In genomic region chr5:160008877-160009590, GRCh38 we compare ENCODE assay signal across 8 cellular contexts. TPM values are rescaled to one million over a fixed set of nuclear protein-coding genes. Genes with fewer than 3 reads are reported as not detected.
DNase-seq lines count a peak whose midpoint lies in the region; ATAC-seq, FAIRE-seq and TF ChIP-seq lines count a peak whose summit lies in the region.

Gene TTC1 (plus strand): TSS chr5:160009139. CDS start chr5:160010529, 1,390 bp downstream.

- H3K9me3 Mint-ChIP-seq in T-cell, result no peaks in the 10 kb centered on the region
- no peaks in the 10 kb centered on the region for H3K9me3 Mint-ChIP-seq in type B pancreatic cell

- peak; percentile 74 for DNase-seq in GM12892 (ENCODE audit: insufficient read length)
- DNase-seq in NCI-H1436 treated with DMSO at 0.1 percent for 48 hours (lab: John Stamatoyannopoulos, UW), result peak; percentile 91
- peak; percentile 80 to 98 (median 92) for DNase-seq in T-cell
- peak; percentile 100 for DNase-seq in amniotic epithelial cell (ENCODE audit: low read depth)
- peak; percentile 90 to 98 (median 96) for DNase-seq in heart left ventricle
- peak; percentile 100 for DNase-seq in pons (ENCODE audit: low spot score)
- peak; percentile 90 for DNase-seq in type B pancreatic cell (ENCODE audit: extremely low spot score, unreplicated experiment)

- CTCF ChIA-PET in T-cell (lab: Charles Lee), result interaction anchor here (0.5 to 3.8 kb wide), 8 partner anchors 12 to 726 kb away, joined by 3 to 38 read pairs (median 4); partner anchors contain the start of gene PWWP2A (in 1 of the 2)

- H3K36me3 Mint-ChIP-seq in T-cell (peaks cover 15% of the 10 kb centered on the region), type B pancreatic cell (peaks cover 4% of the 10 kb centered on the region)

- WGBS in heart left ventricle, 4 donors, result 0 to 1% (median 0%) methylated on average over 28 to 31 of the region's 31 CpGs

- peak within 1 kb of the TSS in 11 of 12 donors; percentile 59 to 90 (median 84) for H3K27ac ChIP-seq in heart left ventricle

- peak; percentile 97 for TF ChIP-seq POLR2A in GM12892 (IDR thresholded peaks at IDR 0.05; ENCODE audit: low read depth, low read length)
- TF ChIP-seq POLR2A in heart left ventricle (IDR thresholded peaks at IDR 0.05), result peak in 1 of 2 donors; percentile 79

- H3K27me3 Mint-ChIP-seq in T-cell (no peaks in the 10 kb centered on the region), type B pancreatic cell (no peaks in the 10 kb centered on the region)

- H3K27me3 ChIP-seq in heart left ventricle, result no peaks in the 10 kb centered on the region

- POLR2A ChIA-PET in T-cell (lab: Charles Lee), result interaction anchor here in 1 of 2 donors (0.6 to 1.0 kb wide), 3 partner anchors 18 to 854 kb away, joined by 3 read pairs; no protein-coding TSS in a partner anchor

- peaks cover 4 to 25% (median 18%) of the 10 kb centered on the region in 12 donors for H3K4me1 ChIP-seq in heart left ventricle

- intact Hi-C loops in heart left ventricle (cut with DNase I), result no loop called here

- ATAC-seq in HG02840 (IDR thresholded peaks at IDR 0.05; ENCODE audit: low FRiP score, unreplicated experiment) (peak; percentile 99), T-cell (replicated peaks in 1 of 4) (peak; percentile 97 to 99 (median 99)), heart left ventricle (peak; percentile 97 to 99 (median 98))

- H3K4me1 Mint-ChIP-seq in T-cell (peaks cover 29 to 34% (median 33%) of the 10 kb centered on the region in 3 donors), type B pancreatic cell (ENCODE audit: unreplicated experiment) (peaks cover 16% of the 10 kb centered on the region)

- H3K36me3 ChIP-seq in heart left ventricle, result peaks cover 0 to 38% (median 28%) of the 10 kb centered on the region in 9 donors

- peak within 1 kb of the TSS; percentile 91 to 98 for H3K27ac Mint-ChIP-seq in T-cell
- H3K27ac Mint-ChIP-seq in type B pancreatic cell, result peak within 1 kb of the TSS; percentile 98

- peak; percentile 100 for FAIRE-seq in GM12892 (lab: Jason Lieb, UNC)

- H3K4me3 Mint-ChIP-seq in T-cell (peak within 1 kb of the TSS; percentile 96 to 100 (median 98)), type B pancreatic cell (peak within 1 kb of the TSS; percentile 98)

- TF ChIP-seq CTCF in heart left ventricle (IDR thresholded peaks at IDR 0.05), result no peak
- TF ChIP-seq CTCF in type B pancreatic cell (conservative IDR thresholded peaks at IDR 0.05), result no peak

- H3K4me3 ChIP-seq in heart left ventricle, result peak within 1 kb of the TSS; percentile 72 to 99 (median 86)

- no peaks in the 10 kb centered on the region for H3K9me3 ChIP-seq in heart left ventricle

RNA-seq across cellular contexts. Expression of gene TTC1, which starts in this region (rescaled TPM):
- 87.8 TPM for polyA plus RNA-seq in GM12892 (2012; ENCODE audit: missing spikeins)
- 10 to 100 TPM; 25.4 to 43.6 (median 37.3) TPM for total RNA-seq in T-cell
- total RNA-seq in heart left ventricle, result 100 to 1,000 TPM in 1 of 9 donors, 10 to 100 TPM in 8; 58.9 to 115 (median 79.8) TPM
- 100 to 1,000 TPM in 1 of 2 donors, 10 to 100 TPM in 1; 87.8 to 109 TPM for polyA plus RNA-seq in heart left ventricle
- 34.6 and 43.1 TPM in 2 replicates for total RNA-seq in type B pancreatic cell (ENCODE audit: low replicate concordance)

Comparison
In these comparisons a context has a peak if more than half of its experiments do, and no peak if none do; other contexts are left out.
1. Peak in every context shown above with its lines: DNase-seq, ATAC-seq, H3K4me3 ChIP-seq and H3K27ac ChIP-seq.